9 cellular contexts compared by ENCODE assay signal in genomic region chr10:69630651-69631400, GRCh38. TPM values are rescaled to one million over a fixed set of nuclear protein-coding genes. Genes with fewer than 3 reads are reported as not detected.
DNase-seq lines count a peak whose midpoint lies in the region; ATAC-seq and TF ChIP-seq lines count a peak whose summit lies in the region.
"Had no signal": no experiment of that assay in that cellular context is flagged by ENCODE, and none has a peak within 500 bp of the region (broad histone marks: within the 10 kb centered on the region; RNA-seq: fewer than 3 reads in every experiment).

No MANE protein-coding gene starts in this region.

- no peak for TF ChIP-seq POLR2A in spleen (IDR thresholded peaks at IDR 0.05)

- no peak for DNase-seq in activated naive CD8-positive, alpha-beta T cell treated with anti-CD3 and anti-CD28 coated beads for 36 hours
- DNase-seq in islet precursor cell: peak; percentile 55
- DNase-seq in spleen: peak; percentile 67
- no peak for DNase-seq in activated gamma-delta T cell (lab: John Stamatoyannopoulos, UW)
- DNase-seq: NCI-H1048 had no signal

- H3K9me3 Mint-ChIP-seq in activated naive CD8-positive, alpha-beta T cell treated with anti-CD3 and anti-CD28 coated beads for 36 hours: peaks cover 2% of the 10 kb centered on the region

- peaks cover 2% of the 10 kb centered on the region for H3K36me3 Mint-ChIP-seq in activated naive CD8-positive, alpha-beta T cell treated with anti-CD3 and anti-CD28 coated beads for 36 hours

- H3K27ac ChIP-seq in HUES64 (ENCODE audit: low read depth, low read length): no peak overlapping the region
- H3K27ac ChIP-seq in spleen: peak overlapping the region in 1 of 8 donors; percentile 46

- peaks cover 24% of the 10 kb centered on the region for H3K36me3 ChIP-seq in HUES64 (ENCODE audit: insufficient read depth, low read length)
- H3K36me3 ChIP-seq in spleen: no peaks in the 10 kb centered on the region

- H3K4me3 Mint-ChIP-seq in activated naive CD8-positive, alpha-beta T cell treated with anti-CD3 and anti-CD28 coated beads for 36 hours: peak overlapping the region; percentile 68

- intact Hi-C loops in spleen (cut with DNase I; ENCODE audit: low total_unique reads): no loop called here

- H3K9me3 ChIP-seq in HUES64 (ENCODE audit: insufficient read depth, low read depth, low read length): no peaks in the 10 kb centered on the region
- no peaks in the 10 kb centered on the region for H3K9me3 ChIP-seq in spleen

- no peak for TF ChIP-seq CTCF in spleen (IDR thresholded peaks at IDR 0.05 in 8 of 11, conservative IDR thresholded peaks at IDR 0.05 in 3 of 11)

- H3K27ac Mint-ChIP-seq in activated naive CD8-positive, alpha-beta T cell treated with anti-CD3 and anti-CD28 coated beads for 36 hours: no peak overlapping the region

- no peaks in the 10 kb centered on the region for H3K27me3 Mint-ChIP-seq in activated naive CD8-positive, alpha-beta T cell treated with anti-CD3 and anti-CD28 coated beads for 36 hours

- H3K4me3 ChIP-seq in HUES64 (ENCODE audit: low read length): peak overlapping the region; percentile 75
- peak overlapping the region; percentile 24 to 74 (median 44) for H3K4me3 ChIP-seq in spleen

- H3K9ac ChIP-seq in HUES64 (ENCODE audit: low read depth, low read length): peak overlapping the region; percentile 77

- H3K27me3 ChIP-seq in HUES64 (ENCODE audit: insufficient read depth, low read length) (peaks cover 37% of the 10 kb centered on the region), spleen (replicated peaks in 1 of 7) (peaks cover 0 to 37% (median 15%) of the 10 kb centered on the region in 7 donors)

- H3K4me1 ChIP-seq in HUES64 (ENCODE audit: insufficient read depth, low read length) (no peaks in the 10 kb centered on the region), spleen (peaks cover 0 to 19% (median 14%) of the 10 kb centered on the region in 6 donors)

- H3K4me1 Mint-ChIP-seq in activated naive CD8-positive, alpha-beta T cell treated with anti-CD3 and anti-CD28 coated beads for 36 hours: peaks cover 7% of the 10 kb centered on the region

- WGBS in HUES64: 50% methylated on average over 24 of the region's 24 CpGs
- 72 to 78% (median 77%) methylated on average over 18 to 24 of the region's 24 CpGs for WGBS in spleen, 5 donors

- ATAC-seq in HG03457 (IDR thresholded peaks at IDR 0.05; ENCODE audit: unreplicated experiment): no peak
- ATAC-seq in GM18870 (IDR thresholded peaks at IDR 0.05; ENCODE audit: unreplicated experiment): no peak

RNA-seq across cellular contexts. Expression of gene FAM241B, which starts 0.8 kb away (rescaled TPM):
- 10.6 TPM for polyA plus RNA-seq in HUES64 (2013, experiment 1 of 2)
- polyA plus RNA-seq in HUES64 (2013, experiment 2 of 2): 14.2 TPM
- 1 to 10 TPM; 9.9 TPM for total RNA-seq in activated naive CD8-positive, alpha-beta T cell treated with anti-CD3 and anti-CD28 coated beads for 36 hours
- 1 to 10 TPM in 6 of 7 donors, under 1 TPM in 1; 0.77 to 2.8 (median 1.8) TPM for total RNA-seq in spleen
- polyA plus RNA-seq in spleen: 1 to 10 TPM; 1.6 to 3.2 (median 1.7) TPM

RNA-seq across cellular contexts. Expression of gene NEUROG3, which starts 57.6 kb away (rescaled TPM):
- polyA plus RNA-seq in HUES64 (2013, experiment 1 of 2): not detected
- not detected for polyA plus RNA-seq in HUES64 (2013, experiment 2 of 2)
- total RNA-seq in activated naive CD8-positive, alpha-beta T cell treated with anti-CD3 and anti-CD28 coated beads for 36 hours: under 1 TPM; 0.20 to 0.21 TPM
- total RNA-seq in spleen: not detected
- polyA plus RNA-seq in spleen: under 1 TPM in 2 of 3 donors, not detected in 1; 0.06 TPM
- total RNA-seq: activated CD8-positive, alpha-beta memory T cell treated with anti-CD3 and anti-CD28 coated beads for 36 hours had no signal

Comparison
In these comparisons a context has a peak if more than half of its experiments do, and no peak if none do; other contexts are left out.
1. DNase-seq: peak in islet precursor cell (single experiment) and spleen (single experiment); none in activated naive CD8-positive, alpha-beta T cell treated with anti-CD3 and anti-CD28 coated beads for 36 hours (single experiment) and activated gamma-delta T cell (single experiment).